Comparison of ENCODE assay signal across 19 cellular contexts in genomic region chr16:51629602-51630001, GRCh38.
"Had no signal": no experiment of that assay in that cellular context is flagged by ENCODE, and none has a peak within 500 bp of the region (broad histone marks: within the 10 kb centered on the region; RNA-seq: fewer than 3 reads in every experiment).

No MANE protein-coding gene starts in this region.

- H3K4me3 ChIP-seq: coronary artery, lung, psoas muscle, right lobe of liver had no signal

- H3K4me1 ChIP-seq: psoas muscle, right lobe of liver had no signal

- ATAC-seq: foreskin keratinocyte, left cardiac atrium, left ventricle myocardium superior, psoas muscle, right lobe of liver had no signal

- H3K27ac ChIP-seq: coronary artery, foreskin keratinocyte, psoas muscle, right lobe of liver had no signal

- H3K36me3 ChIP-seq: right lobe of liver had no signal

- H3K27me3 ChIP-seq: foreskin keratinocyte, right lobe of liver had no signal

- DNase-seq: effector CD4-positive, alpha-beta T cell; endodermal cell; erythroblast; foreskin keratinocyte; kidney; left cardiac atrium; left ventricle myocardium superior; mesenchymal stem cell; naive B cell; nephron progenitor cell; psoas muscle; retina; right lobe of liver; stimulated activated CD4-positive, alpha-beta T cell treated with anti-CD3 and anti-CD28 coated beads, Interleukin-2, amount 100 ng/mL, for 24 hours; stimulated activated CD4-positive, alpha-beta T cell treated with anti-CD3 and anti-CD28 coated beads, Interleukin-4, amount 100 ng/mL, for 4 hours; stimulated activated naive CD4-positive, alpha-beta T cell; trophoblast cell had no signal
